Comparison of ENCODE assay signal across 8 cellular contexts in genomic region chr1:170765712-170766330, GRCh38.
DNase-seq lines count a peak whose midpoint lies in the region; ATAC-seq and TF ChIP-seq lines count a peak whose summit lies in the region.

No MANE protein-coding gene starts in this region.

- no peaks in the 10 kb centered on the region for H4K20me1 ChIP-seq in KMS-11 (ENCODE audit: insufficient read depth)

- no peak overlapping the region for H3K9ac ChIP-seq in KMS-11

- TF ChIP-seq CTCF in AG04450 (IDR thresholded peaks at IDR 0.05; ENCODE audit: low read depth, low read length) (peak; percentile 69), KMS-11 (conservative IDR thresholded peaks at IDR 0.05; ENCODE audit: low read depth, low read length) (peak; percentile 48), astrocyte of the spinal cord (IDR thresholded peaks at IDR 0.05; ENCODE audit: low read depth, low read length) (peak; percentile 65), kidney epithelial cell (IDR thresholded peaks at IDR 0.05; ENCODE audit: insufficient read depth, low read length, poor library complexity, severe bottlenecking) (peak; percentile 32)

- DNase-seq in AG04450 (ENCODE audit: low read depth, low spot score) (peak; percentile 8), astrocyte of the spinal cord (ENCODE audit: low read depth, low spot score) (peak; percentile 58), kidney epithelial cell (ENCODE audit: low read depth) (no peak), GM19240 (ENCODE audit: insufficient read length, low spot score) (no peak), left colon (no peak), mesenteric fat pad (ENCODE audit: low spot score) (no peak)

- in situ Hi-C loops in astrocyte of the spinal cord (cut with HindIII; ENCODE audit: low sequenced_read_pairs) = no loop called here

- CTCF ChIA-PET in AG04450 (lab: Charles Lee) = interaction anchor here (0.6 to 1.6 kb wide), 16 partner anchors 9 to 837 kb away, joined by 3 to 10 read pairs (median 4); partner anchors contain the start of gene GORAB

- no peak overlapping the region for H2AFZ ChIP-seq in KMS-11 (ENCODE audit: low read depth)

- H3K4me3 ChIP-seq in AG04450 (ENCODE audit: low read depth, low read length) (no peak overlapping the region), KMS-11 (IDR thresholded peaks at IDR 0.05; ENCODE audit: insufficient read depth, low read depth, low read length) (no peak overlapping the region), astrocyte of the spinal cord (ENCODE audit: low read depth, low read length) (no peak overlapping the region), kidney epithelial cell (ENCODE audit: low read depth, low read length) (no peak overlapping the region)

- POLR2A ChIA-PET in AG04450 (lab: Yijun Ruan, JAX) = interaction anchor here (0.7 kb wide), 1 partner anchor 233 kb away, joined by 3 read pairs; no protein-coding TSS in a partner anchor

- H3K4me2 ChIP-seq in KMS-11 = no peak overlapping the region

- H3K79me2 ChIP-seq in KMS-11 (ENCODE audit: insufficient read depth, low read depth) = no peaks in the 10 kb centered on the region

- ATAC-seq in GM18867 (IDR thresholded peaks at IDR 0.05; ENCODE audit: unreplicated experiment) (no peak), left colon (no peak)

- H3K27ac ChIP-seq in AG04450 (ENCODE audit: low read depth, low read length) (no peak overlapping the region), KMS-11 (no peak overlapping the region)

- H3K36me3 ChIP-seq in KMS-11 (ENCODE audit: insufficient read depth) (no peaks in the 10 kb centered on the region), kidney epithelial cell (ENCODE audit: control insufficient read depth, insufficient read depth, low read length) (no peaks in the 10 kb centered on the region)

- no peaks in the 10 kb centered on the region for H3K9me3 ChIP-seq in AG04450 (ENCODE audit: control insufficient read depth, insufficient read depth, low read length)

- H3K27me3 ChIP-seq in AG04450 (ENCODE audit: control insufficient read depth, insufficient read depth, low read length) (no peaks in the 10 kb centered on the region), KMS-11 (ENCODE audit: insufficient read depth, low read depth) (no peaks in the 10 kb centered on the region), kidney epithelial cell (ENCODE audit: control insufficient read depth, insufficient read depth, low read length) (no peaks in the 10 kb centered on the region)

- no peaks in the 10 kb centered on the region for H3K4me1 ChIP-seq in KMS-11 (ENCODE audit: low read depth, poor library complexity, severe bottlenecking)

- intact Hi-C loops in left colon (cut with DNase I, micrococcal nuclease) = no loop called here

Comparison
In these comparisons a context has a peak if more than half of its experiments do, and no peak if none do; other contexts are left out.
1. DNase-seq: peak in AG04450 (single experiment) and astrocyte of the spinal cord (single experiment); none in kidney epithelial cell (single experiment), GM19240 (single experiment), left colon (0 of 2) and mesenteric fat pad (single experiment).
2. Peak in every context shown above with its lines, with median percentiles within 50 percentile points of each other: CTCF ChIP-seq.